1 cellular context compared by ENCODE assay signal in genomic region chr3:9352917-9353823, GRCh38.
TF ChIP-seq lines count a peak whose summit lies in the region.

No MANE protein-coding gene starts in this region.

TF ChIP-seq in HepG2, 621 proteins besides CTCF, POLR2A, EP300 and RAD21 (continued from another document):
- no peak for TF ChIP-seq RBFOX2 (IDR thresholded peaks at IDR 0.05; ENCODE audit: low read depth, low read length)
- no peak for TF ChIP-seq ZNF224 (CRISPR knock-in tag; IDR thresholded peaks at IDR 0.05)
- peak; percentile 51 for TF ChIP-seq XRCC5 (optimal IDR thresholded peaks at IDR 0.05; ENCODE audit: low read length)
- peak; percentile 45; the same call in 1 of the 2 replicates for TF ChIP-seq YEATS4 (CRISPR knock-in tag; IDR thresholded peaks at IDR 0.05; ENCODE audit: borderline replicate concordance)
- no peak for TF ChIP-seq ZNF382 (CRISPR knock-in tag; IDR thresholded peaks at IDR 0.05; ENCODE audit: borderline replicate concordance)
- TF ChIP-seq NFIC (IDR thresholded peaks at IDR 0.05; ENCODE audit: low read length), result no peak; the same call in 1 of the 2 replicates
- no peak for TF ChIP-seq ZNF710 (CRISPR knock-in tag; IDR thresholded peaks at IDR 0.05; ENCODE audit: borderline replicate concordance)
- TF ChIP-seq ZNF562 (CRISPR knock-in tag; IDR thresholded peaks at IDR 0.05; ENCODE audit: borderline replicate concordance), result no peak
- no peak for TF ChIP-seq MXI1 (IDR thresholded peaks at IDR 0.05; ENCODE audit: borderline replicate concordance, low read depth, low read length)
- TF ChIP-seq TP53 (CRISPR knock-in tag; conservative IDR thresholded peaks at IDR 0.05), result no peak
- no peak for TF ChIP-seq ZNF788 (CRISPR knock-in tag; IDR thresholded peaks at IDR 0.05; ENCODE audit: borderline replicate concordance)
- no peak for TF ChIP-seq SETDB1 (CRISPR knock-in tag; IDR thresholded peaks at IDR 0.05; ENCODE audit: borderline replicate concordance)
- TF ChIP-seq FOXA1 (IDR thresholded peaks at IDR 0.05), result peak; percentile 43; the same call in 1 of the 2 replicates
- TF ChIP-seq FOXA1 (CRISPR knock-in tag; IDR thresholded peaks at IDR 0.05), result peak; percentile 91
- no peak for TF ChIP-seq PAX8 (CRISPR knock-in tag; IDR thresholded peaks at IDR 0.05; ENCODE audit: borderline replicate concordance)
- TF ChIP-seq HMGXB3 (CRISPR knock-in tag; IDR thresholded peaks at IDR 0.05; ENCODE audit: borderline replicate concordance), result 0 out of 2 replicates have a peak, but pooled peaks have one; percentile 15
- no peak for TF ChIP-seq ZNF296 (CRISPR knock-in tag; conservative IDR thresholded peaks at IDR 0.05)
